8 cellular contexts compared by ENCODE assay signal in genomic region chr2:153880926-153881325, GRCh38. TPM values are rescaled to one million over a fixed set of nuclear protein-coding genes. Genes with fewer than 3 reads are reported as not detected.
"Had no signal": no experiment of that assay in that cellular context is flagged by ENCODE, and none has a peak within 500 bp of the region (broad histone marks: within the 10 kb centered on the region; RNA-seq: fewer than 3 reads in every experiment).

No MANE protein-coding gene starts in this region.

- H3K27ac Mint-ChIP-seq: H9 had no signal

- FAIRE-seq: HTR-8/SVneo, K562 had no signal

- H3K4me3 ChIP-seq: GM23248, K562 had no signal

- DNase-seq: GM23248, GOT3, H9, HCEC 1CT, IMR-90 had no signal

- H3K9me3 Mint-ChIP-seq: H9 had no signal

- H3K4me3 Mint-ChIP-seq: H9 had no signal

RNA-seq across cellular contexts. Expression of gene GALNT13, which starts 9.2 kb away (rescaled TPM):
- total RNA-seq: HT-29, IMR-90, K562 had no signal
- polyA plus RNA-seq: GM23248, K562 had no signal
